ENCODE assay signal across 15 cellular contexts in the genomic region with DNA sequence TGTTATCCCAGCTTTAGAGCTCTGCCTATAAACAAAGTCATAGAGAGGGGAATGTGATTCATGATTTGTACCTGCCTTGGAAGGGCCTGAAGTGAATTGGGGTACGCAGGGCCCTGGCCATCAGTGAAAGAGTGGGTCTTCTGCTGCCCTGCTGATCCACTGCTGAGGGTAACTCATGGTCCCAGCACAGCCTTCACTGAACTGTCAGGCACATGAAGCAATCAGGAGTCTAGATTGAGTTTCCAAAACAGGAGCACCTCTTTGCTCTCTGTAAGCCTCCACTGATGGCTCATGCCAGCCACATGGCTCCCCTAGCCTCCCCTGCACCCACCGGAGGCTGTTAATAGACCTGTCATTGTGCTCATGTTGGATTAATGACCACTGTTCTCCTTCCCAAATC.
A peak's percentile ranks its signal among the peaks of the same experiment; 100 is the strongest.
DNase-seq lines count a peak whose midpoint lies in the region; ATAC-seq and TF ChIP-seq lines count a peak whose summit lies in the region.
"Had no signal": no experiment of that assay in that cellular context is flagged by ENCODE, and none has a peak within 500 bp of the region (broad histone marks: within the 10 kb centered on the region; RNA-seq: fewer than 3 reads in every experiment).

No MANE protein-coding gene starts in this region.

- H3K27ac ChIP-seq in IMR-90 (ENCODE audit: insufficient read depth, low read length) (no peak overlapping the region), esophagus muscularis mucosa (replicated peaks in 1 of 4) (peak overlapping the region; percentile 70 to 78 (median 72)), rectal smooth muscle tissue (ENCODE audit: low read depth, low read length) (peak overlapping the region; percentile 73), tibial artery (peak overlapping the region; percentile 93 to 94)

- peak overlapping the region; percentile 86 for H2BK120ac ChIP-seq in IMR-90 (ENCODE audit: low read depth, low read length)

- no peak for DNase-seq in IMR-90
- no peak for DNase-seq in esophagus muscularis mucosa (ENCODE audit: extremely low spot score)
- DNase-seq in tibial artery, result no peak
- DNase-seq in stimulated activated CD4-positive, alpha-beta T cell treated with anti-CD3 and anti-CD28 coated beads, Interleukin-4, amount 100 ng/mL, for 1 hour, result no peak
- DNase-seq in Kasumi-1 (lab: John Stamatoyannopoulos, UW), result no peak
- no peak for DNase-seq in dermis blood vessel endothelial cell
- DNase-seq in mucosa of descending colon, result no peak
- DNase-seq: ACHN; C1 segment of cervical spinal cord; CD4-positive, alpha-beta T cell; DMS79; H7 had no signal

- H3K4me3 ChIP-seq in IMR-90 (ENCODE audit: insufficient read depth, low read depth, low read length) (no peak overlapping the region), esophagus muscularis mucosa (no peak overlapping the region), rectal smooth muscle tissue (ENCODE audit: low read length) (no peak overlapping the region), tibial artery (no peak overlapping the region), mucosa of descending colon (no peak overlapping the region)
- H3K4me3 ChIP-seq: GM12878, GM23338 had no signal

- no peaks in the 10 kb centered on the region for H3K27me3 ChIP-seq in IMR-90 (ENCODE audit: control insufficient read depth, insufficient read depth, low read length)
- no peaks in the 10 kb centered on the region for H3K27me3 ChIP-seq in esophagus muscularis mucosa
- H3K27me3 ChIP-seq in rectal smooth muscle tissue (ENCODE audit: control insufficient read depth, insufficient read depth, low read length), result no peaks in the 10 kb centered on the region
- H3K27me3 ChIP-seq in tibial artery, result no peaks in the 10 kb centered on the region

- no peaks in the 10 kb centered on the region for H4K20me1 ChIP-seq in IMR-90 (ENCODE audit: insufficient read depth, low read length)

- dilution Hi-C loops in IMR-90 (cut with HindIII; ENCODE audit: low sequenced_read_pairs, unreplicated experiment), result no loop called here

- peak overlapping the region; percentile 76 for H2BK20ac ChIP-seq in IMR-90 (ENCODE audit: low read depth, low read length)

- ATAC-seq in IMR-90 (ENCODE audit: low read depth) (no peak), mucosa of descending colon (no peak)
- ATAC-seq: GM12878, GM23338 had no signal

- no peak for TF ChIP-seq EP300 in esophagus muscularis mucosa (IDR thresholded peaks at IDR 0.05)

- H3K14ac ChIP-seq in IMR-90 (replicated peaks; ENCODE audit: low read depth, low read length), result peak overlapping the region; percentile 59

- TF ChIP-seq CTCF in IMR-90 (conservative IDR thresholded peaks at IDR 0.05; ENCODE audit: low read depth, low read length), result no peak
- no peak for TF ChIP-seq CTCF in esophagus muscularis mucosa (IDR thresholded peaks at IDR 0.05)
- TF ChIP-seq CTCF in tibial artery (IDR thresholded peaks at IDR 0.05), result no peak
- no peak for TF ChIP-seq CTCF in mucosa of descending colon (IDR thresholded peaks at IDR 0.05)

- H2BK5ac ChIP-seq in IMR-90 (ENCODE audit: low read depth, low read length, poor library complexity, severe bottlenecking), result no peak overlapping the region

- H2BK15ac ChIP-seq in IMR-90 (ENCODE audit: low read depth, low read length), result peak overlapping the region; percentile 67; the same call in 1 of the 3 replicates

- H2AK9ac ChIP-seq in IMR-90 (replicated peaks; ENCODE audit: low read depth, low read length, poor library complexity), result peak overlapping the region; percentile 26

- TF ChIP-seq POLR2A in IMR-90 (IDR thresholded peaks at IDR 0.05; ENCODE audit: low read depth, low read length) (no peak), esophagus muscularis mucosa (IDR thresholded peaks at IDR 0.05; ENCODE audit: low read depth) (no peak)

- POLR2A ChIA-PET in IMR-90 (lab: Charles Lee; ENCODE audit: unreplicated experiment), result no interaction called here

- H3K4me1 ChIP-seq in IMR-90 (ENCODE audit: control insufficient read depth, insufficient read depth, low read length) (peaks cover 28% of the 10 kb centered on the region), esophagus muscularis mucosa (peaks cover 10 to 97% (median 90%) of the 10 kb centered on the region in 4 donors), rectal smooth muscle tissue (ENCODE audit: control insufficient read depth, insufficient read depth, low read length) (peaks cover 53% of the 10 kb centered on the region), tibial artery (peaks cover 0 to 99% (median 85%) of the 10 kb centered on the region in 4 donors), mucosa of descending colon (ENCODE audit: low read depth) (no peaks in the 10 kb centered on the region)

- peaks cover 36% of the 10 kb centered on the region for H3K9me1 ChIP-seq in IMR-90 (ENCODE audit: insufficient read depth, low read length)

- H3K9me3 ChIP-seq in IMR-90 (ENCODE audit: control insufficient read depth, insufficient read depth, low read length), result no peaks in the 10 kb centered on the region
- no peaks in the 10 kb centered on the region for H3K9me3 ChIP-seq in esophagus muscularis mucosa
- H3K9me3 ChIP-seq in tibial artery, result no peaks in the 10 kb centered on the region
- no peaks in the 10 kb centered on the region for H3K9me3 ChIP-seq in mucosa of descending colon

- H3K4ac ChIP-seq in IMR-90 (ENCODE audit: low read depth, low read length), result peak overlapping the region; percentile 59

- H3K36me3 ChIP-seq in IMR-90 (ENCODE audit: control insufficient read depth, insufficient read depth, low read length), result no peaks in the 10 kb centered on the region
- no peaks in the 10 kb centered on the region for H3K36me3 ChIP-seq in esophagus muscularis mucosa
- H3K36me3 ChIP-seq in rectal smooth muscle tissue (ENCODE audit: control insufficient read depth, insufficient read depth, low read length), result no peaks in the 10 kb centered on the region
- no peaks in the 10 kb centered on the region for H3K36me3 ChIP-seq in tibial artery
- H3K36me3 ChIP-seq in mucosa of descending colon (ENCODE audit: low read depth), result no peaks in the 10 kb centered on the region

- WGBS in IMR-90 (ENCODE audit: extremely low coverage in 2 of 2, insufficient read length in 1 of 2), 2 experiments, result 100% methylated on average over 1 of the region's 2 CpGs; no CpG with 5 or more reads in 1 of the 2 experiments
- WGBS in esophagus muscularis mucosa, result 90% methylated on average over 2 of the region's 2 CpGs

- 0 out of 2 replicates have a peak overlapping the region, but pooled peaks have one; percentile 20 for H3K23ac ChIP-seq in IMR-90 (ENCODE audit: low read depth, low read length)

- in situ Hi-C loops in IMR-90 (cut with MboI; ENCODE audit: low sequenced_read_pairs), result no loop called here

- no peak overlapping the region for H2AFZ ChIP-seq in IMR-90 (replicated peaks; ENCODE audit: low read length, poor library complexity)
- H2AFZ ChIP-seq: GM23338 had no signal

- no peak overlapping the region for H4K5ac ChIP-seq in IMR-90 (ENCODE audit: low read depth, low read length)

- CTCF ChIA-PET in IMR-90 (lab: Yijun Ruan, JAX), result no interaction called here

- peak overlapping the region in 1 of 2 experiments; percentile 17; a peak in 1 of 4 replicates for H4K8ac ChIP-seq in IMR-90 (ENCODE audit: low read depth in 2 of 2, low read length in 2 of 2)

- H2AK5ac ChIP-seq in IMR-90 (ENCODE audit: low read depth, low read length), result peak overlapping the region; percentile 44; the same call in 1 of the 2 replicates

- H4K91ac ChIP-seq in IMR-90 (ENCODE audit: insufficient read depth, low read depth, low read length), result peak overlapping the region; percentile 57

- BruUV-seq in IMR-90 (replicated peaks; lab: Mats Ljungman, UMichigan), result no TSS peak

- H3K79me1 ChIP-seq in IMR-90 (ENCODE audit: low read depth in 1 of 2, low read length in 2 of 2), result peaks cover 0 to 17% of the 10 kb centered on the region in 2 experiments; a peak in 2 of 4 replicates

- no peak overlapping the region for H3K18ac ChIP-seq in IMR-90 (ENCODE audit: low read depth, low read length)

- no peak overlapping the region for H3K4me2 ChIP-seq in IMR-90 (ENCODE audit: low read depth, low read length)
- H3K4me2 ChIP-seq: GM23338 had no signal

- H3K56ac ChIP-seq in IMR-90 (ENCODE audit: extremely low read depth, insufficient read depth, low read length), result no peak overlapping the region

- intact Hi-C loops in IMR-90 (cut with micrococcal nuclease), result loop anchor here (10.0 kb wide), 1 partner anchor 245 kb away; no protein-coding TSS in a partner anchor
- intact Hi-C loops in esophagus muscularis mucosa (cut with DNase I), result no loop called here
- intact Hi-C loops in tibial artery (cut with DNase I; ENCODE audit: low total_unique reads), result loop anchor here (10.0 kb wide), 1 partner anchor 215 kb away; a partner anchor contains a TSS
- intact Hi-C loops in mucosa of descending colon (cut with DNase I, micrococcal nuclease), result no loop called here

- TF ChIP-seq RAD21 in IMR-90 (IDR thresholded peaks at IDR 0.05; ENCODE audit: low read length), result no peak

- H3K9ac ChIP-seq in IMR-90 (ENCODE audit: low read depth, low read length) (no peak overlapping the region), rectal smooth muscle tissue (ENCODE audit: low read length) (no peak overlapping the region)

TF ChIP-seq in IMR-90, 13 proteins besides CTCF, POLR2A, EP300 and RAD21:
- TF ChIP-seq, protein P1, sequence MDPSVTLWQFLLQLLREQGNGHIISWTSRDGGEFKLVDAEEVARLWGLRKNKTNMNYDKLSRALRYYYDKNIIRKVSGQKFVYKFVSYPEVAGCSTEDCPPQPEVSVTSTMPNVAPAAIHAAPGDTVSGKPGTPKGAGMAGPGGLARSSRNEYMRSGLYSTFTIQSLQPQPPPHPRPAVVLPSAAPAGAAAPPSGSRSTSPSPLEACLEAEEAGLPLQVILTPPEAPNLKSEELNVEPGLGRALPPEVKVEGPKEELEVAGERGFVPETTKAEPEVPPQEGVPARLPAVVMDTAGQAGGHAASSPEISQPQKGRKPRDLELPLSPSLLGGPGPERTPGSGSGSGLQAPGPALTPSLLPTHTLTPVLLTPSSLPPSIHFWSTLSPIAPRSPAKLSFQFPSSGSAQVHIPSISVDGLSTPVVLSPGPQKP (IDR thresholded peaks at IDR 0.05; ENCODE audit: borderline replicate concordance, low read depth, low read length), result no peak
- TF ChIP-seq RCOR1 (IDR thresholded peaks at IDR 0.05; ENCODE audit: insufficient replicate concordance, low read length), result no peak
- no peak for TF ChIP-seq MAFK (IDR thresholded peaks at IDR 0.05; ENCODE audit: low read depth, low read length)

Comparison
In these comparisons a context has a peak if more than half of its experiments do, and no peak if none do; other contexts are left out.
1. intact Hi-C loops: an anchor here in IMR-90 (10.0 kb wide) and tibial artery (10.0 kb wide); none called in esophagus muscularis mucosa and mucosa of descending colon.